In genomic region chr14:64422753-64423152, GRCh38 we compare ENCODE assay signal across 2 cellular contexts.
TF ChIP-seq lines count a peak whose summit lies in the region.

No MANE protein-coding gene starts in this region.

TF ChIP-seq in GM12878, 131 proteins besides CTCF, POLR2A, EP300 and RAD21:
- no peak for TF ChIP-seq CEBPB (IDR thresholded peaks at IDR 0.05; ENCODE audit: borderline replicate concordance in 1 of 2, low read depth in 2 of 2, low read length in 2 of 2)
- TF ChIP-seq CREM (IDR thresholded peaks at IDR 0.05; ENCODE audit: low read depth): peak; percentile 26; the same call in 1 of the 2 replicates
- peak; percentile 45; the same call in 1 of the 2 replicates for TF ChIP-seq RUNX3 (IDR thresholded peaks at IDR 0.05; ENCODE audit: low read length)
- TF ChIP-seq EED (IDR thresholded peaks at IDR 0.05; ENCODE audit: low read depth): 0 out of 2 replicates have a peak, but pooled peaks have one; percentile 21
- TF ChIP-seq SMAD5 (IDR thresholded peaks at IDR 0.05; ENCODE audit: low read depth): 0 out of 2 replicates have a peak, but pooled peaks have one; percentile 34
- TF ChIP-seq SUPT20H (IDR thresholded peaks at IDR 0.05; ENCODE audit: borderline replicate concordance, control insufficient read depth, low read depth, low read length): no peak
- TF ChIP-seq SUZ12 (IDR thresholded peaks at IDR 0.05; ENCODE audit: unreplicated experiment): no peak
- TF ChIP-seq CREB1 (IDR thresholded peaks at IDR 0.05; ENCODE audit: low read depth): peak; percentile 32; the same call in 1 of the 2 replicates
TF ChIP-seq in GM12878: peak in this region for 5.

TF ChIP-seq in HepG2, 621 proteins besides CTCF, POLR2A, EP300 and RAD21:
- no peak for TF ChIP-seq FOSL1 (CRISPR knock-in tag; IDR thresholded peaks at IDR 0.05; ENCODE audit: borderline replicate concordance)
- TF ChIP-seq KDM5B (CRISPR knock-in tag; IDR thresholded peaks at IDR 0.05; ENCODE audit: borderline replicate concordance): no peak
- TF ChIP-seq GTF2F1 (IDR thresholded peaks at IDR 0.05; ENCODE audit: low read length): no peak
- no peak for TF ChIP-seq JUND (CRISPR knock-in tag; IDR thresholded peaks at IDR 0.05)
- no peak for TF ChIP-seq ZNF124 (CRISPR knock-in tag; IDR thresholded peaks at IDR 0.05)
- TF ChIP-seq MYC (CRISPR knock-in tag; IDR thresholded peaks at IDR 0.05; ENCODE audit: borderline replicate concordance): no peak
- TF ChIP-seq, protein P1, sequence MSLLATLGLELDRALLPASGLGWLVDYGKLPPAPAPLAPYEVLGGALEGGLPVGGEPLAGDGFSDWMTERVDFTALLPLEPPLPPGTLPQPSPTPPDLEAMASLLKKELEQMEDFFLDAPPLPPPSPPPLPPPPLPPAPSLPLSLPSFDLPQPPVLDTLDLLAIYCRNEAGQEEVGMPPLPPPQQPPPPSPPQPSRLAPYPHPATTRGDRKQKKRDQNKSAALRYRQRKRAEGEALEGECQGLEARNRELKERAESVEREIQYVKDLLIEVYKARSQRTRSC (CRISPR knock-in tag; IDR thresholded peaks at IDR 0.05; ENCODE audit: low read depth): no peak
